ENCODE assay signal across 11 cellular contexts in genomic region chr2:29747786-29748470, GRCh38.
DNase-seq lines count a peak whose midpoint lies in the region; ATAC-seq, FAIRE-seq and TF ChIP-seq lines count a peak whose summit lies in the region.
"Had no signal": no experiment of that assay in that cellular context is flagged by ENCODE, and none has a peak within 500 bp of the region (broad histone marks: within the 10 kb centered on the region; RNA-seq: fewer than 3 reads in every experiment).

No MANE protein-coding gene starts in this region.

- in situ Hi-C loops in astrocyte of the spinal cord (cut with HindIII; ENCODE audit: low sequenced_read_pairs): no loop called here

- no peak for TF ChIP-seq CTCF in astrocyte of the spinal cord (IDR thresholded peaks at IDR 0.05; ENCODE audit: low read depth, low read length)

- CTCF ChIA-PET in activated naive CD4-positive, alpha-beta T cell treated with anti-CD3 and anti-CD28 coated beads for 36 hours (lab: Charles Lee): no interaction called here
- CTCF ChIA-PET in activated naive CD4-positive, alpha-beta T cell treated with anti-CD3 and anti-CD28 coated beads, Interleukin-2, amount 10 ng/mL, durations not matched to agents 7 days and 5 days (lab: Charles Lee): no interaction called here

- ATAC-seq in GM19397 (IDR thresholded peaks at IDR 0.05; ENCODE audit: unreplicated experiment): no peak

- H3K9me3 Mint-ChIP-seq in activated naive CD4-positive, alpha-beta T cell treated with anti-CD3 and anti-CD28 coated beads for 36 hours: no peaks in the 10 kb centered on the region
- no peaks in the 10 kb centered on the region for H3K9me3 Mint-ChIP-seq in activated naive CD4-positive, alpha-beta T cell treated with anti-CD3 and anti-CD28 coated beads, Interleukin-2, amount 10 ng/mL, durations not matched to agents 7 days and 5 days
- H3K9me3 Mint-ChIP-seq: central memory CD8-positive, alpha-beta T cell had no signal

- H3K4me3 Mint-ChIP-seq in activated naive CD4-positive, alpha-beta T cell treated with anti-CD3 and anti-CD28 coated beads for 36 hours: no peak overlapping the region
- no peak overlapping the region for H3K4me3 Mint-ChIP-seq in activated naive CD4-positive, alpha-beta T cell treated with anti-CD3 and anti-CD28 coated beads, Interleukin-2, amount 10 ng/mL, durations not matched to agents 7 days and 5 days
- H3K4me3 Mint-ChIP-seq: central memory CD8-positive, alpha-beta T cell had no signal

- no peaks in the 10 kb centered on the region for H3K36me3 Mint-ChIP-seq in activated naive CD4-positive, alpha-beta T cell treated with anti-CD3 and anti-CD28 coated beads for 36 hours (ENCODE audit: low read depth)
- H3K36me3 Mint-ChIP-seq in activated naive CD4-positive, alpha-beta T cell treated with anti-CD3 and anti-CD28 coated beads, Interleukin-2, amount 10 ng/mL, durations not matched to agents 7 days and 5 days: no peaks in the 10 kb centered on the region

- H3K4me3 ChIP-seq in astrocyte of the spinal cord (ENCODE audit: low read depth, low read length): no peak overlapping the region

- intact Hi-C loops in activated naive CD4-positive, alpha-beta T cell treated with anti-CD3 and anti-CD28 coated beads for 36 hours (cut with micrococcal nuclease): no loop called here

- FAIRE-seq in HTR-8/SVneo (lab: Jason Lieb, UNC): peak; percentile 85
- FAIRE-seq: G401.6 had no signal

- no peaks in the 10 kb centered on the region for H3K4me1 Mint-ChIP-seq in activated naive CD4-positive, alpha-beta T cell treated with anti-CD3 and anti-CD28 coated beads for 36 hours (ENCODE audit: low read depth)
- no peaks in the 10 kb centered on the region for H3K4me1 Mint-ChIP-seq in activated naive CD4-positive, alpha-beta T cell treated with anti-CD3 and anti-CD28 coated beads, Interleukin-2, amount 10 ng/mL, durations not matched to agents 7 days and 5 days
- H3K4me1 Mint-ChIP-seq: central memory CD8-positive, alpha-beta T cell had no signal

- peak; percentile 9 for DNase-seq in activated naive CD4-positive, alpha-beta T cell treated with anti-CD3 and anti-CD28 coated beads for 36 hours
- DNase-seq in activated naive CD4-positive, alpha-beta T cell treated with anti-CD3 and anti-CD28 coated beads, Interleukin-2, amount 10 ng/mL, durations not matched to agents 7 days and 5 days: no peak
- peak; percentile 56 for DNase-seq in HTR-8/SVneo (ENCODE audit: insufficient read length, low spot score)
- DNase-seq in astrocyte of the spinal cord (ENCODE audit: low read depth, low spot score): peak; percentile 96
- DNase-seq in stromal cell of bone marrow (ENCODE audit: low read depth): peak; percentile 95
- no peak for DNase-seq in ureter (ENCODE audit: low spot score)
- no peak for DNase-seq in OCI-M1 (lab: John Stamatoyannopoulos, UW)
- DNase-seq: NCI-H146 had no signal

- peaks cover 7% of the 10 kb centered on the region for H3K27me3 Mint-ChIP-seq in activated naive CD4-positive, alpha-beta T cell treated with anti-CD3 and anti-CD28 coated beads for 36 hours (ENCODE audit: low read depth)
- H3K27me3 Mint-ChIP-seq in activated naive CD4-positive, alpha-beta T cell treated with anti-CD3 and anti-CD28 coated beads, Interleukin-2, amount 10 ng/mL, durations not matched to agents 7 days and 5 days: no peaks in the 10 kb centered on the region

- H3K27ac Mint-ChIP-seq in activated naive CD4-positive, alpha-beta T cell treated with anti-CD3 and anti-CD28 coated beads for 36 hours: no peak overlapping the region
- H3K27ac Mint-ChIP-seq in activated naive CD4-positive, alpha-beta T cell treated with anti-CD3 and anti-CD28 coated beads, Interleukin-2, amount 10 ng/mL, durations not matched to agents 7 days and 5 days: no peak overlapping the region

Comparison
In these comparisons a context has a peak if more than half of its experiments do, and no peak if none do; other contexts are left out.
1. DNase-seq: peak in activated naive CD4-positive, alpha-beta T cell treated with anti-CD3 and anti-CD28 coated beads for 36 hours (single experiment), HTR-8/SVneo (single experiment), astrocyte of the spinal cord (single experiment) and stromal cell of bone marrow (single experiment); none in activated naive CD4-positive, alpha-beta T cell treated with anti-CD3 and anti-CD28 coated beads, Interleukin-2, amount 10 ng/mL, durations not matched to agents 7 days and 5 days (single experiment), ureter (single experiment) and OCI-M1 (single experiment).